ENCODE assay signal across 13 cellular contexts in genomic region chr15:48898083-48898482, GRCh38. TPM values are rescaled to one million over a fixed set of nuclear protein-coding genes. Genes with fewer than 3 reads are reported as not detected.
DNase-seq lines count a peak whose midpoint lies in the region; ATAC-seq and TF ChIP-seq lines count a peak whose summit lies in the region.
"Had no signal": no experiment of that assay in that cellular context is flagged by ENCODE, and none has a peak within 500 bp of the region (broad histone marks: within the 10 kb centered on the region; RNA-seq: fewer than 3 reads in every experiment).

No MANE protein-coding gene starts in this region.

- peak overlapping the region; percentile 83 for H3K27ac ChIP-seq in suprapubic skin
- peak overlapping the region in 1 of 4 donors; percentile 60 for H3K27ac ChIP-seq in transverse colon
- H3K27ac ChIP-seq: 22Rv1, parathyroid adenoma had no signal

- TF ChIP-seq EP300 in suprapubic skin (IDR thresholded peaks at IDR 0.05), result no peak
- TF ChIP-seq EP300 in transverse colon (IDR thresholded peaks at IDR 0.05; ENCODE audit: low read depth), result no peak

- intact Hi-C loops in activated T-helper 1 cell treated with anti-CD3 and anti-CD28 coated beads, Interleukin-12 subunit alpha, Interleukin-12 subunit beta, Interleukin-2, Interleukin-4 antibody, amounts not matched to agents 30 ng/mL and 10 ng/mL and 1 ng/mL, durations not matched to agents 14 hours and 24 hours and 36 hours (cut with micrococcal nuclease), result loop anchor here (5.0 kb wide), 1 partner anchor 49 kb away; no protein-coding TSS in a partner anchor
- intact Hi-C loops in natural killer cell (cut with micrococcal nuclease) (no loop called here), transverse colon (cut with DNase I; ENCODE audit: low total_unique reads) (loop anchor here (1.0 kb wide), 1 partner anchor 14 kb away; no protein-coding TSS in a partner anchor)

- H3K9me3 Mint-ChIP-seq in activated T-helper 1 cell treated with anti-CD3 and anti-CD28 coated beads, Interleukin-12 subunit alpha, Interleukin-12 subunit beta, Interleukin-2, Interleukin-4 antibody, amounts not matched to agents 30 ng/mL and 10 ng/mL and 1 ng/mL, durations not matched to agents 14 hours and 24 hours and 36 hours, result no peaks in the 10 kb centered on the region
- H3K9me3 Mint-ChIP-seq in natural killer cell, result no peaks in the 10 kb centered on the region
- H3K9me3 Mint-ChIP-seq: CD4-positive, CD25-positive, alpha-beta regulatory T cell had no signal

- TF ChIP-seq POLR2A in suprapubic skin (IDR thresholded peaks at IDR 0.05) (no peak), transverse colon (IDR thresholded peaks at IDR 0.05) (no peak)

- no peak overlapping the region for H3K4me3 ChIP-seq in suprapubic skin
- no peak overlapping the region for H3K4me3 ChIP-seq in transverse colon

- no peaks in the 10 kb centered on the region for H3K4me1 ChIP-seq in suprapubic skin
- H3K4me1 ChIP-seq in transverse colon, result no peaks in the 10 kb centered on the region
- H3K4me1 ChIP-seq: parathyroid adenoma had no signal

- TF ChIP-seq CTCF in suprapubic skin (IDR thresholded peaks at IDR 0.05) (no peak), natural killer cell (IDR thresholded peaks at IDR 0.05) (no peak), transverse colon (IDR thresholded peaks at IDR 0.05) (no peak)

- H3K36me3 Mint-ChIP-seq in activated T-helper 1 cell treated with anti-CD3 and anti-CD28 coated beads, Interleukin-12 subunit alpha, Interleukin-12 subunit beta, Interleukin-2, Interleukin-4 antibody, amounts not matched to agents 30 ng/mL and 10 ng/mL and 1 ng/mL, durations not matched to agents 14 hours and 24 hours and 36 hours (ENCODE audit: low read depth), result peaks cover 5% of the 10 kb centered on the region
- H3K36me3 Mint-ChIP-seq in natural killer cell, result no peaks in the 10 kb centered on the region
- H3K36me3 Mint-ChIP-seq: CD4-positive, CD25-positive, alpha-beta regulatory T cell had no signal

- H3K36me3 ChIP-seq in suprapubic skin, result no peaks in the 10 kb centered on the region
- H3K36me3 ChIP-seq in transverse colon, result no peaks in the 10 kb centered on the region

- H3K27me3 ChIP-seq in suprapubic skin (no peaks in the 10 kb centered on the region), transverse colon (no peaks in the 10 kb centered on the region)

- in situ Hi-C loops in transverse colon (cut with MboI; ENCODE audit: low pct_ligation_motif_present in 1 of 4, low pct_unique_long_range_greater_than_20kb in 1 of 4, low sequenced_read_pairs in 3 of 4), result no loop called here

- no peaks in the 10 kb centered on the region for H3K9me3 ChIP-seq in suprapubic skin
- no peaks in the 10 kb centered on the region for H3K9me3 ChIP-seq in transverse colon
- H3K9me3 ChIP-seq: SK-N-SH had no signal

- H3K4me3 Mint-ChIP-seq in activated T-helper 1 cell treated with anti-CD3 and anti-CD28 coated beads, Interleukin-12 subunit alpha, Interleukin-12 subunit beta, Interleukin-2, Interleukin-4 antibody, amounts not matched to agents 30 ng/mL and 10 ng/mL and 1 ng/mL, durations not matched to agents 14 hours and 24 hours and 36 hours, result peak overlapping the region; percentile 25
- no peak overlapping the region for H3K4me3 Mint-ChIP-seq in natural killer cell
- H3K4me3 Mint-ChIP-seq: CD4-positive, CD25-positive, alpha-beta regulatory T cell had no signal

- peaks cover 33% of the 10 kb centered on the region for H3K4me1 Mint-ChIP-seq in activated T-helper 1 cell treated with anti-CD3 and anti-CD28 coated beads, Interleukin-12 subunit alpha, Interleukin-12 subunit beta, Interleukin-2, Interleukin-4 antibody, amounts not matched to agents 30 ng/mL and 10 ng/mL and 1 ng/mL, durations not matched to agents 14 hours and 24 hours and 36 hours (ENCODE audit: low read depth)
- peaks cover 0 to 5% of the 10 kb centered on the region in 2 donors for H3K4me1 Mint-ChIP-seq in natural killer cell

- peak overlapping the region; percentile 77 for H3K27ac Mint-ChIP-seq in activated T-helper 1 cell treated with anti-CD3 and anti-CD28 coated beads, Interleukin-12 subunit alpha, Interleukin-12 subunit beta, Interleukin-2, Interleukin-4 antibody, amounts not matched to agents 30 ng/mL and 10 ng/mL and 1 ng/mL, durations not matched to agents 14 hours and 24 hours and 36 hours
- no peak overlapping the region for H3K27ac Mint-ChIP-seq in natural killer cell
- H3K27ac Mint-ChIP-seq: CD4-positive, CD25-positive, alpha-beta regulatory T cell had no signal

- 60% methylated on average over 4 of the region's 4 CpGs for WGBS in suprapubic skin
- WGBS in transverse colon (ENCODE audit: low coverage in 1 of 2), 2 donors, result 40 to 48% methylated on average over 1 to 4 of the region's 4 CpGs

- peaks cover 3% of the 10 kb centered on the region for H3K27me3 Mint-ChIP-seq in activated T-helper 1 cell treated with anti-CD3 and anti-CD28 coated beads, Interleukin-12 subunit alpha, Interleukin-12 subunit beta, Interleukin-2, Interleukin-4 antibody, amounts not matched to agents 30 ng/mL and 10 ng/mL and 1 ng/mL, durations not matched to agents 14 hours and 24 hours and 36 hours (ENCODE audit: insufficient read depth)
- peaks cover 22 to 44% of the 10 kb centered on the region in 2 donors for H3K27me3 Mint-ChIP-seq in natural killer cell (ENCODE audit: low read depth in 2 of 2)

- no peak for ATAC-seq in natural killer cell
- ATAC-seq in GM19395 (IDR thresholded peaks at IDR 0.05; ENCODE audit: unreplicated experiment), result no peak

- DNase-seq in NCI-H2107 treated with DMSO at 0.1 percent for 48 hours (lab: John Stamatoyannopoulos, UW; ENCODE audit: unreplicated experiment), result peak; percentile 23
- no peak for DNase-seq in NCI-H2107 (lab: John Stamatoyannopoulos, UW)
- no peak for DNase-seq in activated T-helper 1 cell treated with anti-CD3 and anti-CD28 coated beads, Interleukin-12 subunit alpha, Interleukin-12 subunit beta, Interleukin-2, Interleukin-4 antibody, amounts not matched to agents 30 ng/mL and 10 ng/mL and 1 ng/mL, durations not matched to agents 14 hours and 24 hours and 36 hours (ENCODE audit: low spot score)
- peak; percentile 40 for DNase-seq in medulla oblongata (ENCODE audit: extremely low spot score)
- DNase-seq in suprapubic skin (ENCODE audit: low spot score in 2 of 2), result no peak
- DNase-seq in natural killer cell, result no peak
- DNase-seq in transverse colon, result no peak
- DNase-seq: activated T-cell treated with anti-CD3 and anti-CD28 coated beads, Interleukin-2, amount 50 U/mL, for 1 hour; CD4-positive, CD25-positive, alpha-beta regulatory T cell; SK-N-SH had no signal

RNA-seq across cellular contexts. Expression of gene EID1, which starts 20.1 kb away (rescaled TPM):
- 177 and 183 TPM in 2 replicates for total RNA-seq in activated T-helper 1 cell treated with anti-CD3 and anti-CD28 coated beads, Interleukin-12 subunit alpha, Interleukin-12 subunit beta, Interleukin-2, Interleukin-4 antibody, amounts not matched to agents 30 ng/mL and 10 ng/mL and 1 ng/mL, durations not matched to agents 14 hours and 24 hours and 36 hours
- total RNA-seq in suprapubic skin, result 10 to 100 TPM; 57.6 to 88.6 (median 84.7) TPM
- 10 to 100 TPM; 63.5 to 70.2 (median 67.3) TPM for total RNA-seq in natural killer cell
- total RNA-seq in transverse colon, result 100 to 1,000 TPM in 2 of 4 donors, 10 to 100 TPM in 2; 44.5 to 136 (median 101) TPM

Comparison
In these comparisons a context has a peak if more than half of its experiments do, and no peak if none do; other contexts are left out.
1. DNase-seq: peak in NCI-H2107 treated with DMSO at 0.1 percent for 48 hours (single experiment) and medulla oblongata (single experiment); none in NCI-H2107 (single experiment), activated T-helper 1 cell treated with anti-CD3 and anti-CD28 coated beads, Interleukin-12 subunit alpha, Interleukin-12 subunit beta, Interleukin-2, Interleukin-4 antibody, amounts not matched to agents 30 ng/mL and 10 ng/mL and 1 ng/mL, durations not matched to agents 14 hours and 24 hours and 36 hours (single experiment), suprapubic skin (0 of 2), natural killer cell (single experiment) and transverse colon (single experiment).